In genomic region chr19:28744014-28744413, GRCh38 we compare ENCODE assay signal across 20 cellular contexts.
"Had no signal": no experiment of that assay in that cellular context is flagged by ENCODE, and none has a peak within 500 bp of the region (broad histone marks: within the 10 kb centered on the region; RNA-seq: fewer than 3 reads in every experiment).

No MANE protein-coding gene starts in this region.

- ATAC-seq: activated CD8-positive, alpha-beta T cell treated with anti-CD3 and anti-CD28 coated beads, Interleukin-2, amount 10 ng/mL, durations not matched to agents 7 days and 5 days; PC-3; WTC11 had no signal

- H3K4me3 ChIP-seq: adrenal gland had no signal

- H3K36me3 ChIP-seq: adrenal gland had no signal

- DNase-seq: activated CD4-positive, alpha-beta T cell treated with anti-CD3 and anti-CD28 coated beads for 48 hours; activated CD4-positive, alpha-beta T cell treated with anti-CD3 and anti-CD28 coated beads, Interleukin-2, amount 50 U/mL, for 4 hours; activated CD4-positive, CD25-positive, alpha-beta regulatory T cell treated with anti-CD3 and anti-CD28 coated beads, Interleukin-2, amount 50 U/mL, for 72 hours; activated CD8-positive, alpha-beta memory T cell treated with anti-CD3 and anti-CD28 coated beads, Interleukin-2, amount 50 U/mL, for 48 hours; activated CD8-positive, alpha-beta T cell treated with anti-CD3 and anti-CD28 coated beads, Interleukin-2, amount 10 ng/mL, durations not matched to agents 7 days and 5 days; activated naive CD4-positive, alpha-beta T cell treated with anti-CD3 and anti-CD28 coated beads, Interleukin-2, amount 50 U/mL, for 16 hours; activated naive CD8-positive, alpha-beta T cell treated with anti-CD3 and anti-CD28 coated beads, Interleukin-2, amount 10 ng/mL, durations not matched to agents 7 days and 5 days; activated T-cell treated with anti-CD3 and anti-CD28 coated beads, Interleukin-2, amount 50 U/mL, for 1 hour; adrenal gland; anterior cingulate cortex; cerebellar nuclear complex; NCI-H1417 treated with DMSO at 0.1 percent for 48 hours; NCI-H1694; NCI-H2107; NCI-H2171 treated with DMSO at 0.1 percent for 48 hours; NCI-H226; PC-3; SHP77 had no signal

- H3K27me3 ChIP-seq: adrenal gland had no signal

- FAIRE-seq: RCC 7860 had no signal
